Comparison of ENCODE assay signal across 23 cellular contexts in the genomic region with DNA sequence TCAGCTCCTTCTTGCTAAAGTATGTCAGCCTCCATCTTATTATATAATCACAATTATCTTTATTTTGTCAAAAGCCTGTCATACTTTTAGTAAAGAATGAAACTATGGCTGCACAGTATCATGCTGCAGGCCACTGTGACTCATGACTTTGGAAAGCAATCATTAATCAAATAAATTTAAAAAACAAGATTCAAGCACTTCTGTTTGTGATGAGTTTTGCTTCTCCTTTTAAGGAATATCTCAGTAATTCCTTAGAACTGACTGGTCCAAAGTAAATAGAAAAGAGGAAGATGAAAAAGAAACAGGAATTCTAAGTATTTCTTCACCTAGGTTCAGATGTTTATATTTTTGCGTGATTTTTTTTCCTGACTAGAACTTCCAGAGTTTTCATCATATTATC.
DNase-seq lines count a peak whose midpoint lies in the region; FAIRE-seq and TF ChIP-seq lines count a peak whose summit lies in the region.
"Had no signal": no experiment of that assay in that cellular context is flagged by ENCODE, and none has a peak within 500 bp of the region (broad histone marks: within the 10 kb centered on the region; RNA-seq: fewer than 3 reads in every experiment).

No MANE protein-coding gene starts in this region.

- no peaks in the 10 kb centered on the region for H3K36me3 Mint-ChIP-seq in immature natural killer cell
- H3K36me3 Mint-ChIP-seq: activated naive CD8-positive, alpha-beta T cell treated with anti-CD3 and anti-CD28 coated beads for 36 hours; natural killer cell treated with Interleukin-12 subunit alpha and Interleukin-12 subunit beta and Interleukin-15 and Interleukin-18, amount 100 ng/mL, for 72 hours had no signal

- H3K27me3 ChIP-seq in bronchial epithelial cell (ENCODE audit: control insufficient read depth, insufficient read depth, low read length) = no peaks in the 10 kb centered on the region
- H3K27me3 ChIP-seq: breast epithelium, gastrocnemius medialis had no signal

- no peak overlapping the region for H3K27ac Mint-ChIP-seq in immature natural killer cell
- H3K27ac Mint-ChIP-seq: activated CD4-positive, alpha-beta T cell treated with anti-CD3 and anti-CD28 coated beads, Interleukin-2, amount 10 ng/mL, durations not matched to agents 24 days and 14 days; activated naive CD8-positive, alpha-beta T cell treated with anti-CD3 and anti-CD28 coated beads for 36 hours; activated T-helper 17 cell treated with anti-CD3 and anti-CD28 coated beads, Interleukin-2, amount 50 U/mL, for 72 hours; natural killer cell treated with Interleukin-12 subunit alpha and Interleukin-12 subunit beta and Interleukin-15 and Interleukin-18, amount 100 ng/mL, for 72 hours had no signal

- H3K4me3 ChIP-seq in bronchial epithelial cell (ENCODE audit: low read depth, low read length) = no peak overlapping the region
- H3K4me3 ChIP-seq: breast epithelium, gastrocnemius medialis, thoracic aorta had no signal

- peak; percentile 72 for DNase-seq in Caki2 (ENCODE audit: low read depth)
- peak; percentile 22 for DNase-seq in MV-4-11 (lab: John Stamatoyannopoulos, UW)
- DNase-seq in bronchial epithelial cell (ENCODE audit: low read depth) = peak; percentile 63
- peak; percentile 79 for DNase-seq in kidney glomerular epithelial cell (lab: John Stamatoyannopoulos, UW)
- no peak for DNase-seq in mucosa of gallbladder (ENCODE audit: low spot score)
- no peak for DNase-seq in NCI-H2107 (lab: John Stamatoyannopoulos, UW)
- no peak for DNase-seq in NCI-H1092 treated with DMSO at 0.1 percent for 48 hours (lab: John Stamatoyannopoulos, UW)
- DNase-seq in immature natural killer cell = no peak
- DNase-seq: activated CD4-positive, alpha-beta T cell treated with anti-CD3 and anti-CD28 coated beads, Interleukin-2, amount 10 ng/mL, durations not matched to agents 24 days and 14 days; activated naive CD8-positive, alpha-beta T cell treated with anti-CD3 and anti-CD28 coated beads for 36 hours; gastrocnemius medialis; left cardiac atrium; NCI-H1417; NCI-H524 treated with DMSO at 0.1 percent for 48 hours; SHP77; stimulated activated CD4-positive, alpha-beta T cell treated with anti-CD3 and anti-CD28 coated beads, Interleukin-1b, Interleukin-23, amount 100 ng/mL, for 48 hours; stimulated activated naive CD4-positive, alpha-beta T cell; T-helper 1 cell had no signal

- no peaks in the 10 kb centered on the region for H3K36me3 ChIP-seq in bronchial epithelial cell (ENCODE audit: control insufficient read depth, insufficient read depth, low read length)
- H3K36me3 ChIP-seq: breast epithelium, gastrocnemius medialis, thoracic aorta had no signal

- H3K4me3 Mint-ChIP-seq in immature natural killer cell = no peak overlapping the region
- H3K4me3 Mint-ChIP-seq: activated CD4-positive, alpha-beta T cell treated with anti-CD3 and anti-CD28 coated beads, Interleukin-2, amount 10 ng/mL, durations not matched to agents 24 days and 14 days; activated naive CD8-positive, alpha-beta T cell treated with anti-CD3 and anti-CD28 coated beads for 36 hours; activated T-helper 17 cell treated with anti-CD3 and anti-CD28 coated beads, Interleukin-2, amount 50 U/mL, for 72 hours; natural killer cell treated with Interleukin-12 subunit alpha and Interleukin-12 subunit beta and Interleukin-15 and Interleukin-18, amount 100 ng/mL, for 72 hours had no signal

- in situ Hi-C loops in Caki2 (cut with HindIII; ENCODE audit: low pct_unique_long_range_greater_than_20kb, low sequenced_read_pairs) = no loop called here

- H3K9me3 Mint-ChIP-seq in immature natural killer cell = peaks cover 8 to 31% (median 11%) of the 10 kb centered on the region in 6 donors
- H3K9me3 Mint-ChIP-seq: activated CD4-positive, alpha-beta T cell treated with anti-CD3 and anti-CD28 coated beads, Interleukin-2, amount 10 ng/mL, durations not matched to agents 24 days and 14 days; activated naive CD8-positive, alpha-beta T cell treated with anti-CD3 and anti-CD28 coated beads for 36 hours; activated T-helper 17 cell treated with anti-CD3 and anti-CD28 coated beads, Interleukin-2, amount 50 U/mL, for 72 hours had no signal

- no peak for FAIRE-seq in bronchial epithelial cell (lab: Jason Lieb, UNC)
- FAIRE-seq: GM12892 had no signal

- no peak for TF ChIP-seq CTCF in bronchial epithelial cell (IDR thresholded peaks at IDR 0.05; ENCODE audit: insufficient read depth, low read length, severe bottlenecking)

- no peaks in the 10 kb centered on the region for H3K4me1 Mint-ChIP-seq in immature natural killer cell
- H3K4me1 Mint-ChIP-seq: activated CD4-positive, alpha-beta T cell treated with anti-CD3 and anti-CD28 coated beads, Interleukin-2, amount 10 ng/mL, durations not matched to agents 24 days and 14 days; activated naive CD8-positive, alpha-beta T cell treated with anti-CD3 and anti-CD28 coated beads for 36 hours; activated T-helper 17 cell treated with anti-CD3 and anti-CD28 coated beads, Interleukin-2, amount 50 U/mL, for 72 hours had no signal

- peaks cover 0 to 2% (median 0%) of the 10 kb centered on the region in 3 donors for H3K27me3 Mint-ChIP-seq in immature natural killer cell (ENCODE audit: low read depth in 3 of 3)
- H3K27me3 Mint-ChIP-seq: activated CD4-positive, alpha-beta T cell treated with anti-CD3 and anti-CD28 coated beads, Interleukin-2, amount 10 ng/mL, durations not matched to agents 24 days and 14 days; activated naive CD8-positive, alpha-beta T cell treated with anti-CD3 and anti-CD28 coated beads for 36 hours; activated T-helper 17 cell treated with anti-CD3 and anti-CD28 coated beads, Interleukin-2, amount 50 U/mL, for 72 hours; natural killer cell treated with Interleukin-12 subunit alpha and Interleukin-12 subunit beta and Interleukin-15 and Interleukin-18, amount 100 ng/mL, for 72 hours had no signal

Comparison
In these comparisons a context has a peak if more than half of its experiments do, and no peak if none do; other contexts are left out.
1. DNase-seq: peak in Caki2 (single experiment), MV-4-11 (single experiment), bronchial epithelial cell (single experiment) and kidney glomerular epithelial cell (single experiment); none in mucosa of gallbladder (single experiment), NCI-H2107 (single experiment), NCI-H1092 treated with DMSO at 0.1 percent for 48 hours (single experiment) and immature natural killer cell (0 of 3).